Comparison of ENCODE assay signal across 16 cellular contexts in genomic region chrX:44906041-44906440, GRCh38. TPM values are rescaled to one million over a fixed set of nuclear protein-coding genes. Genes with fewer than 3 reads are reported as not detected.
DNase-seq lines count a peak whose midpoint lies in the region; ATAC-seq and TF ChIP-seq lines count a peak whose summit lies in the region.
"Had no signal": no experiment of that assay in that cellular context is flagged by ENCODE, and none has a peak within 500 bp of the region (broad histone marks: within the 10 kb centered on the region; RNA-seq: fewer than 3 reads in every experiment).

No MANE protein-coding gene starts in this region.

- H3K9me3 Mint-ChIP-seq in chondrocyte (ENCODE audit: low read depth): peaks cover 19% of the 10 kb centered on the region

- peak overlapping the region; percentile 52 for H3K27ac Mint-ChIP-seq in chondrocyte (ENCODE audit: unreplicated experiment)
- H3K27ac Mint-ChIP-seq: activated naive CD4-positive, alpha-beta T cell treated with anti-CD3 and anti-CD28 coated beads for 36 hours had no signal

- no peaks in the 10 kb centered on the region for H3K27me3 Mint-ChIP-seq in chondrocyte (ENCODE audit: low read depth)

- no peaks in the 10 kb centered on the region for H3K36me3 Mint-ChIP-seq in chondrocyte (ENCODE audit: low read depth)

- peaks cover 33% of the 10 kb centered on the region for H3K4me1 Mint-ChIP-seq in chondrocyte (ENCODE audit: low read depth)

- TF ChIP-seq CTCF in GM12864 (IDR thresholded peaks at IDR 0.05; ENCODE audit: low read depth, low read length, missing control alignments) (no peak), chondrocyte (IDR thresholded peaks at IDR 0.05) (no peak)

- peak overlapping the region; percentile 19; the same call in 1 of the 2 replicates for H3K4me3 ChIP-seq in GM12864 (ENCODE audit: low read depth, low read length)
- H3K4me3 ChIP-seq: uterus had no signal

- DNase-seq in GM12864 (ENCODE audit: low read depth) (no peak), chondrocyte (ENCODE audit: low spot score) (no peak), SHP77 treated with DMSO at 0.1 percent for 48 hours (lab: John Stamatoyannopoulos, UW) (no peak), superior temporal gyrus (ENCODE audit: extremely low spot score) (no peak)
- no peak for DNase-seq in activated CD8-positive, alpha-beta memory T cell treated with anti-CD3 and anti-CD28 coated beads for 24 hours
- DNase-seq in activated CD4-positive, CD25-positive, alpha-beta regulatory T cell (lab: John Stamatoyannopoulos, UW): no peak
- DNase-seq: activated naive CD4-positive, alpha-beta T cell treated with anti-CD3 and anti-CD28 coated beads for 36 hours; DMS79; foreskin melanocyte; immature natural killer cell; NCI-H1105 treated with DMSO at 0.1 percent for 48 hours; NCI-H524 treated with DMSO at 0.1 percent for 48 hours; T1000; uterus had no signal

- ATAC-seq in GM21447 (IDR thresholded peaks at IDR 0.05; ENCODE audit: unreplicated experiment) (peak; percentile 63), HG03108 (IDR thresholded peaks at IDR 0.05; ENCODE audit: unreplicated experiment) (peak; percentile 56)

- no peak overlapping the region for H3K4me3 Mint-ChIP-seq in chondrocyte (ENCODE audit: unreplicated experiment)
- H3K4me3 Mint-ChIP-seq: activated naive CD4-positive, alpha-beta T cell treated with anti-CD3 and anti-CD28 coated beads for 36 hours had no signal

RNA-seq across cellular contexts. Expression of gene KDM6A, which starts 33.1 kb away (rescaled TPM):
- 13.6 to 16.8 TPM (median 14.4 TPM) in 3 replicates for total RNA-seq in chondrocyte
